In the genomic region with DNA sequence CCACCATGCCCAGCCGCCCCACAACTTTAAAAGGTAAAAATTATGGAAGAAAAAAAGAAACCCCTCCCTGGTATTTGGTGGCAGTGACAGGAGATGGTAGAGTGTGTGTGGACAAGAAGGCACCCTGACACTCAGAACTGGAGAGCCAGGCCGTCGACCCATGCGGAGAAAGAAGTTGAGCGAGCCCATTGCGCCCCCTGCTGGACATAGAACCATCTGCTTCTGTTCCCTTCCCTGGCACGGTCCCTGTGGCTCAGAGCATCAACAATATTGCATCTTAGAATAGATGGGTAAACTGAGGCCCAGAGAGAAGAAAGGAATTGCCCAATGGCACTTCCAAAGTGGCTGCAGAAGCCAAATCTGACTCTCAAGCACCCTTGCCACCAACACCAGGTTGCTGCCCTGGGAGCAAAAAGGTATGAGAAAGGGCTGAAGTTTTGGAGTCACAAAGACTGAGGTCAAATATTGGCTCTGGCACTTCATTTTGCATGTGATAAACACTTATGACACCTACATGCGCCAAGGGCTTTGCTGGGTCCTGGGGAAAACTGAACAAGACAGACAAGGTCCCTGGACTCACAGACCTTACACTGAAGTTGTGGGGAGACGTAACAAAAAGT, we compare ENCODE assay signal across 8 cellular contexts. TPM values are rescaled to one million over a fixed set of nuclear protein-coding genes. Genes with fewer than 3 reads are reported as not detected.
DNase-seq lines count a peak whose midpoint lies in the region; ATAC-seq and TF ChIP-seq lines count a peak whose summit lies in the region.

No MANE protein-coding gene starts in this region.

- intact Hi-C loops in tibial artery (cut with DNase I; ENCODE audit: low total_unique reads), result loop anchor here (2.0 to 10.0 kb wide), 2 partner anchors 21 to 245 kb away; a partner anchor contains a TSS

- TF ChIP-seq CTCF in RWPE1 (conservative IDR thresholded peaks at IDR 0.05; ENCODE audit: low read depth) (peak; percentile 83), foreskin keratinocyte (conservative IDR thresholded peaks at IDR 0.05) (peak; percentile 85), osteocyte (IDR thresholded peaks at IDR 0.05) (peak; percentile 83), tibial artery (IDR thresholded peaks at IDR 0.05) (peak; percentile 71 to 93)

- H3K4me1 Mint-ChIP-seq in activated T-helper 17 cell treated with anti-CD3 and anti-CD28 coated beads, Interleukin-2, amount 50 U/mL, for 72 hours, result no peaks in the 10 kb centered on the region
- no peaks in the 10 kb centered on the region for H3K4me1 Mint-ChIP-seq in osteocyte (ENCODE audit: unreplicated experiment)

- no peaks in the 10 kb centered on the region for H3K4me1 ChIP-seq in foreskin keratinocyte
- no peaks in the 10 kb centered on the region for H3K4me1 ChIP-seq in tibial artery

- DNase-seq in D341Med (ENCODE audit: low spot score) (peak; percentile 86), LHCN-M2 (ENCODE audit: low read depth) (peak; percentile 47), RWPE1 (ENCODE audit: low spot score) (peak; percentile 34), foreskin keratinocyte (no peak), osteocyte (ENCODE audit: extremely low spot score, unreplicated experiment) (peak; percentile 89), tibial artery (peak; percentile 52 to 84)

- POLR2A ChIA-PET in RWPE1 (lab: Yijun Ruan, JAX; ENCODE audit: low non-redundant PET), result no interaction called here

- no peak overlapping the region for H3K27ac Mint-ChIP-seq in activated T-helper 17 cell treated with anti-CD3 and anti-CD28 coated beads, Interleukin-2, amount 50 U/mL, for 72 hours
- H3K27ac Mint-ChIP-seq in osteocyte (ENCODE audit: unreplicated experiment), result no peak overlapping the region

- no peaks in the 10 kb centered on the region for H3K27me3 ChIP-seq in foreskin keratinocyte
- no peaks in the 10 kb centered on the region for H3K27me3 ChIP-seq in tibial artery

- no peak overlapping the region for H3K4me3 Mint-ChIP-seq in activated T-helper 17 cell treated with anti-CD3 and anti-CD28 coated beads, Interleukin-2, amount 50 U/mL, for 72 hours
- H3K4me3 Mint-ChIP-seq in osteocyte (ENCODE audit: unreplicated experiment), result no peak overlapping the region

- peak; percentile 90 for ATAC-seq in activated T-helper 17 cell treated with anti-CD3 and anti-CD28 coated beads, Interleukin-2, amount 50 U/mL, for 72 hours (replicated peaks)
- peak; percentile 34 for ATAC-seq in foreskin keratinocyte
- no peak for ATAC-seq in GM19023 (IDR thresholded peaks at IDR 0.05; ENCODE audit: unreplicated experiment)

- H3K36me3 ChIP-seq in tibial artery, result peaks cover 14 to 59% (median 27%) of the 10 kb centered on the region in 3 donors

- peaks cover 3% of the 10 kb centered on the region for H3K27me3 Mint-ChIP-seq in activated T-helper 17 cell treated with anti-CD3 and anti-CD28 coated beads, Interleukin-2, amount 50 U/mL, for 72 hours
- no peaks in the 10 kb centered on the region for H3K27me3 Mint-ChIP-seq in osteocyte (ENCODE audit: unreplicated experiment)

- H3K27ac ChIP-seq in RWPE1, result no peak overlapping the region
- H3K27ac ChIP-seq in foreskin keratinocyte, result no peak overlapping the region
- no peak overlapping the region for H3K27ac ChIP-seq in tibial artery

- CTCF ChIA-PET in RWPE1 (lab: Yijun Ruan, JAX), result interaction anchor here (0.6 to 0.8 kb wide), 7 partner anchors 9 to 591 kb away, joined by 3 to 6 read pairs (median 3); a partner anchor contains a TSS

- no peaks in the 10 kb centered on the region for H3K9me3 ChIP-seq in tibial artery

- H3K9me3 Mint-ChIP-seq in activated T-helper 17 cell treated with anti-CD3 and anti-CD28 coated beads, Interleukin-2, amount 50 U/mL, for 72 hours, result no peaks in the 10 kb centered on the region
- H3K9me3 Mint-ChIP-seq in osteocyte (ENCODE audit: unreplicated experiment), result no peaks in the 10 kb centered on the region

- H3K36me3 Mint-ChIP-seq in activated T-helper 17 cell treated with anti-CD3 and anti-CD28 coated beads, Interleukin-2, amount 50 U/mL, for 72 hours (ENCODE audit: low read depth), result peaks cover 39% of the 10 kb centered on the region
- H3K36me3 Mint-ChIP-seq in osteocyte (ENCODE audit: unreplicated experiment), result peaks cover 7% of the 10 kb centered on the region

- no peak overlapping the region for H3K4me3 ChIP-seq in tibial artery

RNA-seq across cellular contexts. Expression of a gene that starts 8.6 kb away (rescaled TPM):
- total RNA-seq in LHCN-M2 (2014; rRNA removed), result 49.9 and 57.8 TPM in 2 replicates
- polyA plus RNA-seq in LHCN-M2 (2012), result 63.3 TPM
- total RNA-seq in activated T-helper 17 cell treated with anti-CD3 and anti-CD28 coated beads, Interleukin-2, amount 50 U/mL, for 72 hours, result 100 to 1,000 TPM in 1 of 2 donors, 10 to 100 TPM in 1; 56.1 to 131 TPM
- total RNA-seq in foreskin keratinocyte, result 83.1 and 106 TPM in 2 replicates
- polyA plus RNA-seq in foreskin keratinocyte, result 126 and 158 TPM in 2 replicates
- 42.1 and 45.4 TPM in 2 replicates for total RNA-seq in osteocyte

RNA-seq across cellular contexts. Expression of a gene that starts 9.3 kb away (rescaled TPM):
- 0.13 TPM in 1 of 2 replicates, not detected in the other for total RNA-seq in LHCN-M2 (2014; rRNA removed)
- polyA plus RNA-seq in LHCN-M2 (2012), result 0.01 TPM
- total RNA-seq in activated T-helper 17 cell treated with anti-CD3 and anti-CD28 coated beads, Interleukin-2, amount 50 U/mL, for 72 hours, result under 1 TPM; 0.21 to 0.28 TPM
- not detected in 2 replicates for total RNA-seq in foreskin keratinocyte
- not detected in 2 replicates for polyA plus RNA-seq in foreskin keratinocyte
- total RNA-seq in osteocyte, result 0.11 and 0.18 TPM in 2 replicates

RNA-seq across cellular contexts. Expression of a gene that starts 36.6 kb away (rescaled TPM):
- 6.5 and 7.2 TPM in 2 replicates for total RNA-seq in LHCN-M2 (2014; rRNA removed)
- polyA plus RNA-seq in LHCN-M2 (2012), result 4.3 TPM
- total RNA-seq in activated T-helper 17 cell treated with anti-CD3 and anti-CD28 coated beads, Interleukin-2, amount 50 U/mL, for 72 hours, result 10 to 100 TPM in 1 of 2 donors, 1 to 10 TPM in 1; 8.1 to 17.5 TPM
- 11.1 and 11.7 TPM in 2 replicates for total RNA-seq in foreskin keratinocyte
- polyA plus RNA-seq in foreskin keratinocyte, result 7.5 and 8.2 TPM in 2 replicates
- total RNA-seq in osteocyte, result 11.9 and 13.6 TPM in 2 replicates

RNA-seq across cellular contexts. Expression of a gene that starts 50.1 kb away (rescaled TPM):
- total RNA-seq in LHCN-M2 (2014; rRNA removed) (66.8 and 71.2 TPM in 2 replicates), foreskin keratinocyte (64.9 and 73.3 TPM in 2 replicates), osteocyte (32.9 and 41.0 TPM in 2 replicates)
- polyA plus RNA-seq in LHCN-M2 (2012), result 74.1 TPM
- 100 to 1,000 TPM in 1 of 2 donors, 10 to 100 TPM in 1; 67.9 to 117 TPM for total RNA-seq in activated T-helper 17 cell treated with anti-CD3 and anti-CD28 coated beads, Interleukin-2, amount 50 U/mL, for 72 hours
- polyA plus RNA-seq in foreskin keratinocyte, result 61.8 and 69.0 TPM in 2 replicates

RNA-seq across cellular contexts. Expression of a gene that starts 58.5 kb away (rescaled TPM):
- total RNA-seq in LHCN-M2 (2014; rRNA removed), result not detected in 2 replicates
- polyA plus RNA-seq in LHCN-M2 (2012), result 0.15 TPM
- total RNA-seq in activated T-helper 17 cell treated with anti-CD3 and anti-CD28 coated beads, Interleukin-2, amount 50 U/mL, for 72 hours, result 1 to 10 TPM; 7.6 to 9.1 TPM
- total RNA-seq in foreskin keratinocyte, result 4.4 and 4.8 TPM in 2 replicates
- 6.2 and 6.7 TPM in 2 replicates for polyA plus RNA-seq in foreskin keratinocyte
- total RNA-seq in osteocyte, result 2.0 and 3.6 TPM in 2 replicates

Comparison
In these comparisons a context has a peak if more than half of its experiments do, and no peak if none do; other contexts are left out.
1. DNase-seq: peak in D341Med (single experiment), LHCN-M2 (single experiment), RWPE1 (single experiment), osteocyte (single experiment) and tibial artery (2 of 2); none in foreskin keratinocyte (0 of 2).
2. Peak in every context shown above with its lines, with median percentiles within 50 percentile points of each other: CTCF ChIP-seq.